1 cellular context compared by ENCODE assay signal in genomic region chr6:2467929-2468600, GRCh38.
TF ChIP-seq lines count a peak whose summit lies in the region.

No MANE protein-coding gene starts in this region.

TF ChIP-seq in GM23338, 12 proteins besides CTCF, POLR2A, EP300 and RAD21 (continued from another document):
- TF ChIP-seq REST (IDR thresholded peaks at IDR 0.05; ENCODE audit: unreplicated experiment) (no peak), ZNF331 (CRISPR knock-in tag; IDR thresholded peaks at IDR 0.05; ENCODE audit: low read depth) (no peak), CREB1 (CRISPR knock-in tag; IDR thresholded peaks at IDR 0.05; ENCODE audit: low read depth) (no peak), ZNF114 (CRISPR knock-in tag; IDR thresholded peaks at IDR 0.05) (no peak)
